In the genomic region with DNA sequence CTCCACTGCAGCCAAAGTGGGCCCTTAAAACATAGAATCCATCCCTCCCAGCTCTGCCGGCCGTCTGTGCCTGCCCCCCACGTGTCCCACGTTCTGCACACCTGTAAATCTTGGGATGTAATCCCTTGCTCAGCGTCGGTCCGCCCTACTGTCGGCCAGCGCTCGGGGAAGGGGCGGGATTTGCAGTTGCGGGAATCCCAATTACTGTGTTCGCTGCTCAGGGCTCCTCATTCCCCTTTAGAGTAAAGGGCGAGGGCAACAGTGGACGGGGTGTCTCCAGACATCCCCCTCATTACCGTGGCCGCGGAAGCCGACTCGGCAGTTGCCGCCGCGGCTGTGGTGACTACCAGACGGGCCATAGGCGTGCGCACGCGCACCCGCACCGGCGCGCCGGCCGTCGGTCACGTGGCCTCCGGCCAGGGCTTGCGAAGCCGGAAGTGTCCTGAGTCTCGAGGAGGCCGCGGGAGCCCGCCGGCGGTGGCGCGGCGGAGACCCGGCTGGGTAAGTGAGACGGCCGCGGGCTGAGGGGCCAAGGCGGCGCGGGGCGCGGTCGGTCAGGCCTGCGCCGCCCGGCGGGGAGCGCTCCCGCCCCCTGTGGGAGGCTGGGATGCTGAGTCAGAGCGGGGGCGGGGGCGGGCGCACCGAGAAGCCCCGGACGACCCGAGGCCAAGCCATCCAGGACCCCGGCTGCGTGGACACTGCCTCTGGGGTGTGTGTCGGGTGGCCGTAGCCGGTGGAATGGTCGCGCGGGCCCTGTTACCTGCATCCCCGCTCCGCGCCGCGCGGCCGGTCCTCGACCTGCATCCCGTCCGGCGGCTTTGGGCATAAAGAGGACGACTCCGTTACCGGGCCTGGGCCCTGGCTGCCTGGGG, we compare ENCODE assay signal across 8 cellular contexts. TPM values are rescaled to one million over a fixed set of nuclear protein-coding genes. Genes with fewer than 3 reads are reported as not detected.
DNase-seq lines count a peak whose midpoint lies in the region; ATAC-seq, FAIRE-seq and TF ChIP-seq lines count a peak whose summit lies in the region.

A gene (plus strand): TSS at position 434 of the 872 bp plus-strand sequence. CDS start 3,751 bp downstream, outside the sequence.

- in situ Hi-C loops in ACHN (cut with HindIII; ENCODE audit: low pct_ligation_motif_present, low pct_unique_long_range_greater_than_20kb, low sequenced_read_pairs), result no loop called here

- H3K4me1 Mint-ChIP-seq in activated B cell treated with CpG ODN at 0.5 μM for 24 hours, result peaks cover 44% of the 10 kb centered on the region
- H3K4me1 Mint-ChIP-seq in central memory CD8-positive, alpha-beta T cell, result peaks cover 46% of the 10 kb centered on the region

- H3K36me3 Mint-ChIP-seq in activated B cell treated with CpG ODN at 0.5 μM for 24 hours (ENCODE audit: low read depth), result peaks cover 26% of the 10 kb centered on the region
- H3K36me3 Mint-ChIP-seq in central memory CD8-positive, alpha-beta T cell (ENCODE audit: insufficient read depth), result peaks cover 13% of the 10 kb centered on the region

- peak; percentile 82 for ATAC-seq in HG03064 (IDR thresholded peaks at IDR 0.05; ENCODE audit: low read depth, unreplicated experiment)
- ATAC-seq in activated B cell treated with CpG ODN at 0.5 μM for 24 hours (ENCODE audit: low read depth), result peak; percentile 82
- peak; percentile 56 for ATAC-seq in central memory CD8-positive, alpha-beta T cell (replicated peaks; ENCODE audit: extremely low read depth, poor library complexity, severe bottlenecking)

- POLR2A ChIA-PET in activated B cell treated with CpG ODN at 0.5 μM for 24 hours (lab: Charles Lee), result no interaction called here

- H3K27me3 Mint-ChIP-seq in activated B cell treated with CpG ODN at 0.5 μM for 24 hours, result no peaks in the 10 kb centered on the region
- no peaks in the 10 kb centered on the region for H3K27me3 Mint-ChIP-seq in central memory CD8-positive, alpha-beta T cell

- H3K9me3 Mint-ChIP-seq in activated B cell treated with CpG ODN at 0.5 μM for 24 hours, result no peaks in the 10 kb centered on the region
- no peaks in the 10 kb centered on the region for H3K9me3 Mint-ChIP-seq in central memory CD8-positive, alpha-beta T cell

- peak within 1 kb of the TSS; percentile 97 for H3K4me3 Mint-ChIP-seq in activated B cell treated with CpG ODN at 0.5 μM for 24 hours
- H3K4me3 Mint-ChIP-seq in central memory CD8-positive, alpha-beta T cell, result peak within 1 kb of the TSS; percentile 90

- H3K4me3 ChIP-seq in kidney (ENCODE audit: low read length in 2 of 2), result peak within 1 kb of the TSS; percentile 94 to 97

- TF ChIP-seq CTCF in activated B cell treated with CpG ODN at 0.5 μM for 24 hours (IDR thresholded peaks at IDR 0.05), result no peak
- TF ChIP-seq CTCF in kidney (IDR thresholded peaks at IDR 0.05; ENCODE audit: borderline replicate concordance, extremely low read depth, insufficient read depth), result no peak

- TF ChIP-seq POLR2A in GM18526 (IDR thresholded peaks at IDR 0.05; ENCODE audit: extremely low read depth, insufficient read length), result peak; percentile 83

- DNase-seq in ACHN, result peak; percentile 95
- DNase-seq in NCI-H2196 treated with DMSO at 0.1 percent for 48 hours (lab: John Stamatoyannopoulos, UW; ENCODE audit: unreplicated experiment), result peak; percentile 70
- peak; percentile 82 for DNase-seq in activated B cell treated with CpG ODN at 0.5 μM for 24 hours
- DNase-seq in central memory CD8-positive, alpha-beta T cell (ENCODE audit: low spot score in 2 of 2), result peak; percentile 25 to 35
- DNase-seq in kidney, result peak; percentile 97
- DNase-seq in stimulated activated CD4-positive, alpha-beta T cell treated with anti-CD3 and anti-CD28 coated beads, Interleukin-15, amount 100 ng/mL, for 24 hours, result peak; percentile 78

- peaks cover 0 to 6% of the 10 kb centered on the region in 2 donors for H3K4me1 ChIP-seq in kidney (ENCODE audit: control insufficient read depth in 1 of 2, insufficient read depth in 1 of 2, low read depth in 1 of 2, low read length in 2 of 2)

- FAIRE-seq in kidney (lab: Jason Lieb, UNC), result no peak

- H3K9ac ChIP-seq in kidney (ENCODE audit: low read length in 2 of 2), result peak within 1 kb of the TSS; percentile 95 to 98

- no peaks in the 10 kb centered on the region for H3K9me3 ChIP-seq in kidney (ENCODE audit: control insufficient read depth in 1 of 2, low read length in 2 of 2)

- peak within 1 kb of the TSS; percentile 92 to 97 for H3K27ac ChIP-seq in kidney (ENCODE audit: low read depth in 2 of 2, low read length in 2 of 2)

- H3K36me3 ChIP-seq in kidney (ENCODE audit: control insufficient read depth in 1 of 2, insufficient read depth in 2 of 2, low read length in 2 of 2), result no peaks in the 10 kb centered on the region

- H3K27ac Mint-ChIP-seq in activated B cell treated with CpG ODN at 0.5 μM for 24 hours, result peak within 1 kb of the TSS; percentile 88
- H3K27ac Mint-ChIP-seq in central memory CD8-positive, alpha-beta T cell (ENCODE audit: low read depth), result peak within 1 kb of the TSS; percentile 95

- intact Hi-C loops in activated B cell treated with CpG ODN at 0.5 μM for 24 hours (cut with micrococcal nuclease) (loop anchor here (1.0 to 5.0 kb wide), 7 partner anchors 7 to 307 kb away; a partner anchor contains a TSS), kidney (cut with DNase I) (no loop called here)

- CTCF ChIA-PET in activated B cell treated with CpG ODN at 0.5 μM for 24 hours (lab: Charles Lee), result no interaction called here

RNA-seq across cellular contexts. Expression of the gene that starts here (rescaled TPM):
- total RNA-seq in activated B cell treated with CpG ODN at 0.5 μM for 24 hours, result 32.6 and 37.4 TPM in 2 replicates
- total RNA-seq in kidney, result 21.7 TPM
- 9.7 TPM for polyA plus RNA-seq in kidney (ENCODE audit: insufficient read depth, low read depth, low replicate concordance)

Comparison
In these comparisons a context has a peak if more than half of its experiments do, and no peak if none do; other contexts are left out.
1. Peak in every context shown above with its lines: DNase-seq, ATAC-seq, H3K4me3 ChIP-seq and H3K27ac ChIP-seq.
2. DNase-seq: peak in every context shown above with its lines; median percentile 97 in kidney; 95 in ACHN; 82 in activated B cell treated with CpG ODN at 0.5 μM for 24 hours; 78 in stimulated activated CD4-positive, alpha-beta T cell treated with anti-CD3 and anti-CD28 coated beads, Interleukin-15, amount 100 ng/mL, for 24 hours; 70 in NCI-H2196 treated with DMSO at 0.1 percent for 48 hours; 30 in central memory CD8-positive, alpha-beta T cell.